8 cellular contexts compared by ENCODE assay signal in the genomic region with DNA sequence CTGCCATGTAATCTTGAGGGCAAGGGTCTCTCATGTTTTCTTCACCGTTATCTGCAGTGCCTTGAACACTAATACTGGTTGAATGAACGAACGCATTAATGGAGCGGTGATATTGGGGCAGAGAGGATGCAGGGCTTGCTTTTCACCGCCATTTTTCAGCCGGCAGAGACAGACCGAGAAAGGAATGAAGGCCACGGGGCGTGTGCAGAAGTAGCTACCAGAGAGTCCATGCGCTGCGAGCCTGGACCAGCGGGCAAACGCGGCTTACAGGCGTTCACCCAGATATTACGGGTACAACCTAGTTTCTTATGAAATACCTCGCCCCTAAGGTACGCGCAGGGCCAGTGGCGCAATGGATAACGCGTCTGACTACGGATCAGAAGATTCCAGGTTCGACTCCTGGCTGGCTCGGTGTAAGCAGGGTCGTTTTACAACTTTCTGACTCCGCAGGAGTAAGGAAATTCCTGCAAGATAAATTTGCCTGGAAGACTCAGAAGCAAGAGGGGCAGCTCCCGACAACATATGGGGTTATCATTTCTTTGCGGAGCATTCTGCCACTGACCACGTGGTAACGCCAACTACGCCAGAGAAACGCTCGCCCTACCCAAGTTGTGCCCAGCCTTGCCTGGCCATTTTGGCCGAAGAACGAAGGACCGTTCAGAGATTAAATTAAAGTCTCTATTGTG. TPM values are rescaled to one million over a fixed set of nuclear protein-coding genes. Genes with fewer than 3 reads are reported as not detected.
DNase-seq lines count a peak whose midpoint lies in the region; ATAC-seq and TF ChIP-seq lines count a peak whose summit lies in the region.

No MANE protein-coding gene starts in this region.

- ATAC-seq in GM19351 (IDR thresholded peaks at IDR 0.05; ENCODE audit: unreplicated experiment) (peak; percentile 37), HG03469 (IDR thresholded peaks at IDR 0.05; ENCODE audit: unreplicated experiment) (peak; percentile 32), right lobe of liver (peak; percentile 73 to 84 (median 80))

- peak overlapping the region; percentile 65 to 82 (median 81) for H3K27ac ChIP-seq in right lobe of liver

- no peaks in the 10 kb centered on the region for H3K36me3 ChIP-seq in right lobe of liver

- peaks cover 56% of the 10 kb centered on the region for H3K4me1 Mint-ChIP-seq in dendritic cell treated with granulocyte-macrophage colony-stimulating factor and Interleukin-4, amounts not matched to agents 40 ng/mL and 50 ng/mL, for 4 days (ENCODE audit: low read depth)

- H3K9me3 Mint-ChIP-seq in dendritic cell treated with granulocyte-macrophage colony-stimulating factor and Interleukin-4, amounts not matched to agents 40 ng/mL and 50 ng/mL, for 4 days = no peaks in the 10 kb centered on the region

- H3K4me3 Mint-ChIP-seq in dendritic cell treated with granulocyte-macrophage colony-stimulating factor and Interleukin-4, amounts not matched to agents 40 ng/mL and 50 ng/mL, for 4 days = peak overlapping the region; percentile 84

- intact Hi-C loops in dendritic cell treated with granulocyte-macrophage colony-stimulating factor and Interleukin-4, amounts not matched to agents 40 ng/mL and 50 ng/mL, for 4 days (cut with micrococcal nuclease) = loop anchor here (2.0 to 5.0 kb wide), 2 partner anchors 17 to 60 kb away; no protein-coding TSS in a partner anchor
- intact Hi-C loops in right lobe of liver (cut with DNase I) = no loop called here

- H3K36me3 Mint-ChIP-seq in dendritic cell treated with granulocyte-macrophage colony-stimulating factor and Interleukin-4, amounts not matched to agents 40 ng/mL and 50 ng/mL, for 4 days (ENCODE audit: low read depth) = peaks cover 37% of the 10 kb centered on the region

- WGBS in right lobe of liver (ENCODE audit: insufficient coverage, low coverage, low lambda C conversion rate, missing lambda C conversion rate) = under 1% methylated on average over 18 of the region's 37 CpGs

- peaks cover 0 to 11% (median 2%) of the 10 kb centered on the region in 4 donors for H3K4me1 ChIP-seq in right lobe of liver

- TF ChIP-seq POLR2A in right lobe of liver (IDR thresholded peaks at IDR 0.05) = no peak

- DNase-seq in Ammon's horn (ENCODE audit: low spot score) = peak; percentile 92
- peak; percentile 95 for DNase-seq in NCI-H526 treated with DMSO at 0.1 percent for 48 hours (lab: John Stamatoyannopoulos, UW)
- DNase-seq in activated CD4-positive, alpha-beta T cell treated with anti-CD3 and anti-CD28 coated beads, Interleukin-2, amount 50 U/mL, for 1 hour = peak; percentile 88
- peak; percentile 87 to 91 (median 89) for DNase-seq in right lobe of liver
- peak; percentile 81 for DNase-seq in stimulated activated CD4-positive, alpha-beta T cell treated with anti-CD3 and anti-CD28 coated beads, Interleukin-4, amount 100 ng/mL, for 1 hour

- H3K27ac Mint-ChIP-seq in dendritic cell treated with granulocyte-macrophage colony-stimulating factor and Interleukin-4, amounts not matched to agents 40 ng/mL and 50 ng/mL, for 4 days = peak overlapping the region; percentile 94

- TF ChIP-seq CTCF in right lobe of liver (IDR thresholded peaks at IDR 0.05) = peak in 1 of 4 donors; percentile 11

- peak overlapping the region; percentile 71 to 81 (median 75) for H3K4me3 ChIP-seq in right lobe of liver

- H3K27me3 ChIP-seq in right lobe of liver = no peaks in the 10 kb centered on the region

- no peaks in the 10 kb centered on the region for H3K9me3 ChIP-seq in right lobe of liver

- no peaks in the 10 kb centered on the region for H3K27me3 Mint-ChIP-seq in dendritic cell treated with granulocyte-macrophage colony-stimulating factor and Interleukin-4, amounts not matched to agents 40 ng/mL and 50 ng/mL, for 4 days

RNA-seq across cellular contexts. Expression of a gene that starts 0.9 kb away (rescaled TPM):
- 10 to 100 TPM in 3 of 6 experiments, 1 to 10 TPM in 3; 5.8 to 13.2 (median 9.1) TPM for total RNA-seq in right lobe of liver

RNA-seq across cellular contexts. Expression of a gene that starts 37.2 kb away (rescaled TPM):
- not detected for total RNA-seq in right lobe of liver

RNA-seq across cellular contexts. Expression of a gene that starts 59.5 kb away (rescaled TPM):
- total RNA-seq in right lobe of liver = 1 to 10 TPM; 5.0 to 9.2 (median 7.0) TPM

Comparison
In these comparisons a context has a peak if more than half of its experiments do, and no peak if none do; other contexts are left out.
1. Peak in every context shown above with its lines: DNase-seq, ATAC-seq, H3K4me3 ChIP-seq and H3K27ac ChIP-seq.